8 cellular contexts compared by ENCODE assay signal in the genomic region with DNA sequence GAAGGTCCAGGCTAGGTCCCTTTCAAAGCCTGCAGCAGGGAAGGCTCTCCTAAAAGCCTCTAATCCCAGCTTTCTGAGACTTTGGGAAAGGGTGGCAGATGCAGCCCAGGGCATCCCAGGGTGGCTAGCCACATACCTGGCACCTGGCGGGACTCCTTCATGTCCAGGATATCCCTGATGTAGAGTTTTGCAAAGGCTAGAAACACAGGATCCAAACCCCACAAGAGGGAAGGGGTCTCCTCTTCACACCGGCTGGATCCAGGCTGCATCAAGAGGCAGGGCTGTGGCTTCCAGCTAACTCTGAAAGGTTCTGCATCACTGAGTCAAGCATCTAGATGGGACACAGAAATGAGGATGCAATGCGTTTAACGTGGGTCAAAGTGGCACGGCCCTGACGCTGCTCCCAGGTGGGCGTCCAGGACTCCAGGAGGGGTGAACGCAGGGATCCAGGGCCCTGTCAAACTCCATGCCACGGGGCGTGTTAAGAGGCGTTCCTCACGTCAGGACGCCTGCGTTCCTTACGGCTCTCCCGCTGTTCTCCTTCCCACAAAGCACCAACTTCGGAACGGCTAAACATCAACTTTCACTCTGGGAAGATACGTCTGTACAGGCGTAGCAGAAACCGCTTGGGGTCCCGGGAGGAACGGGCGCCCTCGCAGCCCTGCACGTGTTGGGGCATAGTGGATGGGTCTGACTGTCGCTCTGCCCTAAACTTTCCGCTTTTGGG. TPM values are rescaled to one million over a fixed set of nuclear protein-coding genes. Genes with fewer than 3 reads are reported as not detected.
A peak's percentile ranks its signal among the peaks of the same experiment; 100 is the strongest.
DNase-seq lines count a peak whose midpoint lies in the region; ATAC-seq, FAIRE-seq and TF ChIP-seq lines count a peak whose summit lies in the region.

No MANE protein-coding gene starts in this region.

- H2AK9ac ChIP-seq in IMR-90 (replicated peaks; ENCODE audit: low read depth, low read length, poor library complexity) = peak overlapping the region; percentile 95

- peak overlapping the region; percentile 82 for H2BK5ac ChIP-seq in IMR-90 (ENCODE audit: low read depth, low read length, poor library complexity, severe bottlenecking)

- H3K27me3 Mint-ChIP-seq in activated T-helper 1 cell treated with anti-CD3 and anti-CD28 coated beads, Interleukin-12 subunit alpha, Interleukin-12 subunit beta, Interleukin-2, Interleukin-4 antibody, amounts not matched to agents 30 ng/mL and 10 ng/mL and 1 ng/mL, durations not matched to agents 14 hours and 24 hours and 36 hours (ENCODE audit: insufficient read depth) = no peaks in the 10 kb centered on the region

- intact Hi-C loops in IMR-90 (cut with micrococcal nuclease) (loop anchor here (5.0 kb wide), 1 partner anchor 50 kb away; a partner anchor contains a TSS), Right ventricle myocardium inferior (cut with DNase I) (loop anchor here (2.0 to 5.0 kb wide), 3 partner anchors 23 to 205 kb away; a partner anchor contains a TSS), pancreas (cut with DNase I) (no loop called here)
- intact Hi-C loops in activated T-helper 1 cell treated with anti-CD3 and anti-CD28 coated beads, Interleukin-12 subunit alpha, Interleukin-12 subunit beta, Interleukin-2, Interleukin-4 antibody, amounts not matched to agents 30 ng/mL and 10 ng/mL and 1 ng/mL, durations not matched to agents 14 hours and 24 hours and 36 hours (cut with micrococcal nuclease) = loop anchor here (1.0 to 10.0 kb wide), 9 partner anchors 9 to 1203 kb away; a partner anchor contains a TSS

- no peaks in the 10 kb centered on the region for H4K20me1 ChIP-seq in IMR-90 (ENCODE audit: insufficient read depth, low read length)

- peak overlapping the region; percentile 93 for H2AFZ ChIP-seq in IMR-90 (replicated peaks; ENCODE audit: low read length, poor library complexity)

- no peak for TF ChIP-seq RAD21 in IMR-90 (IDR thresholded peaks at IDR 0.05; ENCODE audit: low read length)

- H3K79me1 ChIP-seq in IMR-90 (ENCODE audit: low read depth in 1 of 2, low read length in 2 of 2) = peaks cover 19 to 26% of the 10 kb centered on the region in 2 experiments

- TF ChIP-seq POLR2A in IMR-90 (IDR thresholded peaks at IDR 0.05; ENCODE audit: low read depth, low read length) = no peak

- H3K27me3 ChIP-seq in IMR-90 (ENCODE audit: control insufficient read depth, insufficient read depth, low read length) = no peaks in the 10 kb centered on the region
- H3K27me3 ChIP-seq in pancreas = no peaks in the 10 kb centered on the region

- peak overlapping the region; percentile 75 for H3K18ac ChIP-seq in IMR-90 (ENCODE audit: low read depth, low read length)

- peak overlapping the region; percentile 86 for H2AK5ac ChIP-seq in IMR-90 (ENCODE audit: low read depth, low read length)

- peak overlapping the region; percentile 93 for H3K4me3 Mint-ChIP-seq in activated T-helper 1 cell treated with anti-CD3 and anti-CD28 coated beads, Interleukin-12 subunit alpha, Interleukin-12 subunit beta, Interleukin-2, Interleukin-4 antibody, amounts not matched to agents 30 ng/mL and 10 ng/mL and 1 ng/mL, durations not matched to agents 14 hours and 24 hours and 36 hours

- in situ Hi-C loops in IMR-90 (cut with MboI; ENCODE audit: low sequenced_read_pairs) = no loop called here

- FAIRE-seq in pancreas (lab: Jason Lieb, UNC) = no peak

- H3K9me3 ChIP-seq in ES-I3 (ENCODE audit: control insufficient read depth, insufficient read depth, low read length) (peaks cover 9% of the 10 kb centered on the region; the same call in 1 of the 2 replicates), IMR-90 (ENCODE audit: control insufficient read depth, insufficient read depth, low read length) (no peaks in the 10 kb centered on the region), pancreas (no peaks in the 10 kb centered on the region)

- H2BK20ac ChIP-seq in IMR-90 (ENCODE audit: low read depth, low read length) = peak overlapping the region; percentile 2; the same call in 1 of the 2 replicates

- DNase-seq in IMR-90 = peak; percentile 46
- DNase-seq in activated T-helper 1 cell treated with anti-CD3 and anti-CD28 coated beads, Interleukin-12 subunit alpha, Interleukin-12 subunit beta, Interleukin-2, Interleukin-4 antibody, amounts not matched to agents 30 ng/mL and 10 ng/mL and 1 ng/mL, durations not matched to agents 14 hours and 24 hours and 36 hours (ENCODE audit: low spot score) = no peak
- DNase-seq in Right ventricle myocardium inferior (ENCODE audit: missing footprints) = peak; percentile 69
- peak in 4 of 6 donors; percentile 50 to 76 (median 66) for DNase-seq in pancreas
- DNase-seq in KG1 (lab: John Stamatoyannopoulos, UW) = no peak
- no peak for DNase-seq in COR-L47 (lab: John Stamatoyannopoulos, UW)

- peak overlapping the region; percentile 90 for H4K5ac ChIP-seq in IMR-90 (ENCODE audit: low read depth, low read length)

- H4K91ac ChIP-seq in IMR-90 (ENCODE audit: insufficient read depth, low read depth, low read length) = peak overlapping the region; percentile 78

- H3K27ac ChIP-seq in IMR-90 (ENCODE audit: insufficient read depth, low read length) (peak overlapping the region; percentile 96), pancreas (peak overlapping the region; percentile 90 to 98 (median 95))

- H3K4ac ChIP-seq in IMR-90 (ENCODE audit: low read depth, low read length) = peak overlapping the region; percentile 92

- H3K36me3 ChIP-seq in ES-I3 (ENCODE audit: insufficient read depth, low read length) (no peaks in the 10 kb centered on the region), IMR-90 (ENCODE audit: control insufficient read depth, insufficient read depth, low read length) (no peaks in the 10 kb centered on the region), pancreas (no peaks in the 10 kb centered on the region)

- H3K4me1 ChIP-seq in ES-I3 (ENCODE audit: insufficient read depth, low read length) (peaks cover 16% of the 10 kb centered on the region), IMR-90 (ENCODE audit: control insufficient read depth, insufficient read depth, low read length) (peaks cover 6% of the 10 kb centered on the region), pancreas (peaks cover 12 to 20% (median 16%) of the 10 kb centered on the region in 3 donors)

- peak overlapping the region; percentile 73 for H3K23ac ChIP-seq in IMR-90 (ENCODE audit: low read depth, low read length)

- H3K56ac ChIP-seq in IMR-90 (ENCODE audit: extremely low read depth, insufficient read depth, low read length) = peak overlapping the region; percentile 95

- H3K4me3 ChIP-seq in IMR-90 (ENCODE audit: insufficient read depth, low read depth, low read length) (peak overlapping the region; percentile 88), pancreas (peak overlapping the region; percentile 34 to 77 (median 58))

- peak overlapping the region; percentile 22 for H2BK120ac ChIP-seq in IMR-90 (ENCODE audit: low read depth, low read length)

- peak overlapping the region; percentile 6; the same call in 2 of the 3 replicates for H2BK15ac ChIP-seq in IMR-90 (ENCODE audit: low read depth, low read length)

- POLR2A ChIA-PET in IMR-90 (lab: Charles Lee; ENCODE audit: unreplicated experiment) = interaction anchor here (0.6 kb wide), 1 partner anchor 1313 kb away, joined by 3 read pairs; no protein-coding TSS in a partner anchor

- CTCF ChIA-PET in IMR-90 (lab: Yijun Ruan, JAX) = interaction anchor here (0.6 kb wide), 1 partner anchor 124 kb away, joined by 10 read pairs; no protein-coding TSS in a partner anchor

- H3K9ac ChIP-seq in ES-I3 (ENCODE audit: low read depth, low read length) (peak overlapping the region; percentile 84), IMR-90 (ENCODE audit: low read depth, low read length) (peak overlapping the region; percentile 94)

- 0 out of 2 replicates have a peak, but pooled peaks cover 4% of the 10 kb centered on the region for H3K9me1 ChIP-seq in IMR-90 (ENCODE audit: insufficient read depth, low read length)

- H4K8ac ChIP-seq in IMR-90 (ENCODE audit: low read depth in 2 of 2, low read length in 2 of 2) = peak overlapping the region; percentile 91 to 92

- peaks cover 19% of the 10 kb centered on the region for H3K36me3 Mint-ChIP-seq in activated T-helper 1 cell treated with anti-CD3 and anti-CD28 coated beads, Interleukin-12 subunit alpha, Interleukin-12 subunit beta, Interleukin-2, Interleukin-4 antibody, amounts not matched to agents 30 ng/mL and 10 ng/mL and 1 ng/mL, durations not matched to agents 14 hours and 24 hours and 36 hours (ENCODE audit: low read depth)

- no TSS peak for BruUV-seq in IMR-90 (replicated peaks; lab: Mats Ljungman, UMichigan)

- TF ChIP-seq CTCF in IMR-90 (conservative IDR thresholded peaks at IDR 0.05; ENCODE audit: low read depth, low read length) (no peak), pancreas (IDR thresholded peaks at IDR 0.05) (no peak)

- peak; percentile 10 for ATAC-seq in GM21529 (IDR thresholded peaks at IDR 0.05; ENCODE audit: unreplicated experiment)
- ATAC-seq in IMR-90 (ENCODE audit: low read depth) = peak; percentile 42
- ATAC-seq in Right ventricle myocardium inferior = peak; percentile 47
- ATAC-seq in pancreas = peak; percentile 38 to 57 (median 50)

- H3K4me1 Mint-ChIP-seq in activated T-helper 1 cell treated with anti-CD3 and anti-CD28 coated beads, Interleukin-12 subunit alpha, Interleukin-12 subunit beta, Interleukin-2, Interleukin-4 antibody, amounts not matched to agents 30 ng/mL and 10 ng/mL and 1 ng/mL, durations not matched to agents 14 hours and 24 hours and 36 hours (ENCODE audit: low read depth) = peaks cover 43% of the 10 kb centered on the region

- H3K9me3 Mint-ChIP-seq in activated T-helper 1 cell treated with anti-CD3 and anti-CD28 coated beads, Interleukin-12 subunit alpha, Interleukin-12 subunit beta, Interleukin-2, Interleukin-4 antibody, amounts not matched to agents 30 ng/mL and 10 ng/mL and 1 ng/mL, durations not matched to agents 14 hours and 24 hours and 36 hours = peaks cover 11% of the 10 kb centered on the region

- dilution Hi-C loops in IMR-90 (cut with HindIII; ENCODE audit: low sequenced_read_pairs, unreplicated experiment) = no loop called here

- 0% methylated on average over 10 of the region's 28 CpGs; no CpG with 5 or more reads in 1 of the 2 experiments for WGBS in IMR-90 (ENCODE audit: extremely low coverage in 2 of 2, insufficient read length in 1 of 2), 2 experiments
- 1% methylated on average over 28 of the region's 28 CpGs for WGBS in pancreas, 2 donors

- peak overlapping the region; percentile 87 for H3K4me2 ChIP-seq in IMR-90 (ENCODE audit: low read depth, low read length)

- peak overlapping the region; percentile 94 for H3K27ac Mint-ChIP-seq in activated T-helper 1 cell treated with anti-CD3 and anti-CD28 coated beads, Interleukin-12 subunit alpha, Interleukin-12 subunit beta, Interleukin-2, Interleukin-4 antibody, amounts not matched to agents 30 ng/mL and 10 ng/mL and 1 ng/mL, durations not matched to agents 14 hours and 24 hours and 36 hours

- peak overlapping the region; percentile 80 for H3K14ac ChIP-seq in IMR-90 (replicated peaks; ENCODE audit: low read depth, low read length)

RNA-seq across cellular contexts. Expression of a gene that starts 0.5 kb away (rescaled TPM):
- total RNA-seq in IMR-90 (2012; rRNA removed) (28.6 and 32.3 TPM in 2 replicates), Right ventricle myocardium inferior (30.1 TPM), pancreas (10 to 100 TPM; 11.9 to 15.9 (median 13.8) TPM)
- polyA plus RNA-seq in IMR-90 (2012; rRNA removed) (14.3 and 17.8 TPM in 2 replicates), pancreas (10 to 100 TPM in 1 of 2 donors, 1 to 10 TPM in 1; 7.0 to 11.9 TPM)
- polyA plus RNA-seq in IMR-90 (2012; cell fraction: cytosol; rRNA removed) = 7.2 and 13.7 TPM in 2 replicates
- polyA plus RNA-seq in IMR-90 (2012; cell fraction: nucleus; rRNA removed; ENCODE audit: low replicate concordance) = 1.8 and 8.6 TPM in 2 replicates
- total RNA-seq in activated T-helper 1 cell treated with anti-CD3 and anti-CD28 coated beads, Interleukin-12 subunit alpha, Interleukin-12 subunit beta, Interleukin-2, Interleukin-4 antibody, amounts not matched to agents 30 ng/mL and 10 ng/mL and 1 ng/mL, durations not matched to agents 14 hours and 24 hours and 36 hours = 19.4 and 20.0 TPM in 2 replicates

RNA-seq across cellular contexts. Expression of a gene that starts 49.5 kb away (rescaled TPM):
- total RNA-seq in IMR-90 (2012; rRNA removed) (21.5 and 54.2 TPM in 2 replicates), Right ventricle myocardium inferior (28.9 TPM), pancreas (10 to 100 TPM; 11.5 to 20.1 (median 14.6) TPM)
- polyA plus RNA-seq in IMR-90 (2012; rRNA removed) (6.0 and 8.1 TPM in 2 replicates), pancreas (10 to 100 TPM in 1 of 2 donors, 1 to 10 TPM in 1; 6.0 to 12.6 TPM)
- 0.52 and 0.96 TPM in 2 replicates for polyA plus RNA-seq in IMR-90 (2012; cell fraction: cytosol; rRNA removed)
- 0.30 and 3.6 TPM in 2 replicates for polyA plus RNA-seq in IMR-90 (2012; cell fraction: nucleus; rRNA removed; ENCODE audit: low replicate concordance)
- 25.0 and 27.1 TPM in 2 replicates for total RNA-seq in activated T-helper 1 cell treated with anti-CD3 and anti-CD28 coated beads, Interleukin-12 subunit alpha, Interleukin-12 subunit beta, Interleukin-2, Interleukin-4 antibody, amounts not matched to agents 30 ng/mL and 10 ng/mL and 1 ng/mL, durations not matched to agents 14 hours and 24 hours and 36 hours

Comparison
In these comparisons a context has a peak if more than half of its experiments do, and no peak if none do; other contexts are left out.
1. DNase-seq: peak in IMR-90 (single experiment), Right ventricle myocardium inferior (single experiment) and pancreas (4 of 6); none in activated T-helper 1 cell treated with anti-CD3 and anti-CD28 coated beads, Interleukin-12 subunit alpha, Interleukin-12 subunit beta, Interleukin-2, Interleukin-4 antibody, amounts not matched to agents 30 ng/mL and 10 ng/mL and 1 ng/mL, durations not matched to agents 14 hours and 24 hours and 36 hours (single experiment), KG1 (single experiment) and COR-L47 (single experiment).
2. intact Hi-C loops: an anchor here in IMR-90 (5.0 kb wide), activated T-helper 1 cell treated with anti-CD3 and anti-CD28 coated beads, Interleukin-12 subunit alpha, Interleukin-12 subunit beta, Interleukin-2, Interleukin-4 antibody, amounts not matched to agents 30 ng/mL and 10 ng/mL and 1 ng/mL, durations not matched to agents 14 hours and 24 hours and 36 hours (1.0 to 10.0 kb wide) and Right ventricle myocardium inferior (2.0 to 5.0 kb wide); none called in pancreas.
3. Peak in every context shown above with its lines, with median percentiles within 50 percentile points of each other: ATAC-seq.